In genomic region chr15:94028121-94028520, GRCh38 we compare ENCODE assay signal across 31 cellular contexts.
"Had no signal": no experiment of that assay in that cellular context is flagged by ENCODE, and none has a peak within 500 bp of the region (broad histone marks: within the 10 kb centered on the region; RNA-seq: fewer than 3 reads in every experiment).

No MANE protein-coding gene starts in this region.

- H3K27ac ChIP-seq: adrenal gland, body of pancreas, brain microvascular endothelial cell, breast epithelium, cardiac muscle cell, VCaP had no signal

- DNase-seq: activated B cell treated with CpG ODN at 0.5 μM for 24 hours; activated CD4-positive, alpha-beta memory T cell treated with anti-CD3 and anti-CD28 coated beads for 36 hours; activated CD4-positive, alpha-beta T cell treated with anti-CD3 and anti-CD28 coated beads for 4 hours; activated CD4-positive, alpha-beta T cell treated with anti-CD3 and anti-CD28 coated beads, Interleukin-2, amount 10 ng/mL, durations not matched to agents 24 days and 14 days; activated CD4-positive, alpha-beta T cell treated with anti-CD3 and anti-CD28 coated beads, Interleukin-2, amount 50 U/mL, for 1 hour; activated CD4-positive, alpha-beta T cell treated with anti-CD3 and anti-CD28 coated beads, Interleukin-2, amount 50 U/mL, for 4 hours; activated CD4-positive, CD25-positive, alpha-beta regulatory T cell treated with anti-CD3 and anti-CD28 coated beads, Interleukin-2, amount 50 U/mL, for 72 hours; activated CD8-positive, alpha-beta memory T cell treated with anti-CD3 and anti-CD28 coated beads, Interleukin-2, amount 50 U/mL, for 4 hours; activated CD8-positive, alpha-beta T cell treated with anti-CD3 and anti-CD28 coated beads for 36 hours; activated effector memory CD4-positive, alpha-beta T cell treated with anti-CD3 and anti-CD28 coated beads, Interleukin-2, amount 50 U/mL, for 16 hours; activated gamma-delta T cell treated with Interleukin-2 at 50 U/mL for 16 hours; activated naive CD4-positive, alpha-beta T cell; activated naive CD4-positive, alpha-beta T cell treated with anti-CD3 and anti-CD28 coated beads for 36 hours; activated naive CD4-positive, alpha-beta T cell treated with anti-CD3 and anti-CD28 coated beads, Interleukin-2, amount 50 U/mL, for 16 hours; activated naive CD8-positive, alpha-beta T cell treated with anti-CD3 and anti-CD28 coated beads for 36 hours; activated T-cell treated with anti-CD3 and anti-CD28 coated beads for 4 hours; activated T-cell treated with anti-CD3 and anti-CD28 coated beads, Interleukin-2, amount 50 U/mL, for 1 hour; activated T-cell treated with anti-CD3 and anti-CD28 coated beads, Interleukin-2, amount 50 U/mL, for 4 hours; activated T-cell treated with anti-CD3 and anti-CD28 coated beads, Interleukin-2, amount 50 U/mL, for 72 hours; adrenal gland; amniotic stem cell; aorta; body of pancreas; brain microvascular endothelial cell; caudate nucleus; SW 1271; T-helper 1 cell; T1000 had no signal

- H3K36me3 ChIP-seq: adrenal gland, brain microvascular endothelial cell, breast epithelium, cardiac muscle cell had no signal

- H3K4me1 ChIP-seq: adrenal gland, body of pancreas, breast epithelium had no signal

- H3K27me3 ChIP-seq: adrenal gland, body of pancreas, brain microvascular endothelial cell, breast epithelium, cardiac muscle cell had no signal

- H3K4me3 ChIP-seq: adrenal gland, body of pancreas, breast epithelium, cardiac muscle cell had no signal

- H3K9me3 ChIP-seq: adrenal gland, body of pancreas, breast epithelium had no signal
